ENCODE assay signal across 18 cellular contexts in genomic region chr2:167017021-167017420, GRCh38.
"Had no signal": no experiment of that assay in that cellular context is flagged by ENCODE, and none has a peak within 500 bp of the region (broad histone marks: within the 10 kb centered on the region; RNA-seq: fewer than 3 reads in every experiment).

No MANE protein-coding gene starts in this region.

- H3K36me3 ChIP-seq: neutrophil, right lobe of liver, tibial artery, upper lobe of left lung, uterus had no signal

- H3K27me3 ChIP-seq: neutrophil, right lobe of liver, tibial artery, upper lobe of left lung, uterus had no signal

- H3K27ac ChIP-seq: neutrophil, psoas muscle, right lobe of liver, tibial artery, upper lobe of left lung, uterus had no signal

- H3K4me3 ChIP-seq: mucosa of descending colon, psoas muscle, right lobe of liver, tibial artery, upper lobe of left lung, uterus had no signal

- H3K4me1 ChIP-seq: psoas muscle, right lobe of liver, tibial artery, upper lobe of left lung, uterus had no signal

- DNase-seq: erythroblast; foreskin melanocyte; head of caudate nucleus; hippocampal formation; islet precursor cell; mammary epithelial cell; mucosa of descending colon; naive thymus-derived CD8-positive, alpha-beta T cell; psoas muscle; retina; right lobe of liver; stimulated activated CD4-positive, alpha-beta T cell treated with anti-CD3 and anti-CD28 coated beads, Interleukin-4, amount 100 ng/mL, for 1 hour; stimulated activated CD8-positive, alpha-beta memory T cell treated with anti-CD3 and anti-CD28 coated beads, Interleukin-4, amount 100 ng/mL, for 48 hours; stimulated activated naive CD8-positive, alpha-beta T cell treated with anti-CD3 and anti-CD28 coated beads, Interleukin-15, Interleukin-2, amounts not matched to agents 100 U/mL and 50 U/mL, for 24 hours; tibial artery; upper lobe of left lung; uterus had no signal
